In the genomic region with DNA sequence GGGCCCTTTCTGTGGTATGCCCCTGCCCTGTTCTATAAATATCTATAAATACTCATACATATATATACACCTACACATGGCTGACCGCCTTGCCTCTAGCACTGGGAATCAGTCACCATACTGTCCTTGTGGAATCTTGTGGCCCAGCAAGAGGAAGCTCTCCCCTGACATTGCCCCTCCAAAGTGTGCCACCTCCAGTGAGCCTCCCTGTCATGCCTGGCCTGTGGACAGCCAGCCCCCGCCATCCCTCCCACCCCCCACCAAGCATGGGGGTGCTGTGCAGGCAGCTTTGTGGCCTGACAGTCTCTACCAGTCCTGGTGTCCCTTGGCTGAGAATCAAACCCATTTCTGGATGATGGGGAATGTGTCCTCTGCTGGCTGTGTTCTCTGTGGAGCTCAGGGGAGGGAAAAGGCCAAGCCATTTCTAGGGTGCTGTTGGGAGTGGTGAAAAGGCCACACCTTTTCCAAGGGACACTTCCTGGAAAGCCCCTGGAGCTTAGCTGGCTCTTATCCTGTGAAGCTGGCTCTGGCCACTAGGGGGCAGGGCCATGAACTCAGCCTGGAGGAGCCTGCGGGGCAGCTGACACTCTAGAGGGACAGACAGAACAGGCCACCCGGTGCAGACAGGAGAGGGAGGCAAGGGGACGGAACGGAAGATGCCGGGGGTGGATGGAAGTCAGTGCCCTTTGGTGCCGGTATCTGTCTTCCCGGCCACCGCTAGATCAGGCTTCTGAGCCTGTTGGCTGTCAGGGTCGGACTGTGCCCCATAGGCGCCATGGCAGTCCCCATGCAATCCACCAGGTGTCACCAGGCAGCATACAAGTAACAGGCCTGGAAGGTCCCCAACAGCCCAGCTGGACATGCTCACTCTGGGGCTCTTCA, we compare ENCODE assay signal across 8 cellular contexts.
DNase-seq lines count a peak whose midpoint lies in the region; ATAC-seq and TF ChIP-seq lines count a peak whose summit lies in the region.
"Not testable (repeated sequence)": the region's sequence is repeated elsewhere in the genome, so short reads cannot be mapped to it uniquely, and the experiment has no call there.

No MANE protein-coding gene starts in this region.

- POLR2A ChIA-PET in naive thymus-derived CD8-positive, alpha-beta T cell (lab: Charles Lee): not testable (repeated sequence)

- H3K27ac Mint-ChIP-seq in glutamatergic neuron (ENCODE audit: unreplicated experiment): peak overlapping the region; percentile 87
- peak overlapping the region in 4 of 10 donors; percentile 7 to 86 (median 28) for H3K27ac Mint-ChIP-seq in naive thymus-derived CD8-positive, alpha-beta T cell

- H3K4me1 Mint-ChIP-seq in glutamatergic neuron (ENCODE audit: low read depth, unreplicated experiment): peaks cover 17% of the 10 kb centered on the region
- not testable (repeated sequence) for H3K4me1 Mint-ChIP-seq in naive thymus-derived CD8-positive, alpha-beta T cell

- DNase-seq in NCI-H510A (lab: John Stamatoyannopoulos, UW) (peak; percentile 24), amygdala (lab: John Stamatoyannopoulos, UW) (peak in 48 of 56 donors; percentile 10 to 82 (median 56)), glutamatergic neuron (peak; percentile 85)
- DNase-seq in naive thymus-derived CD8-positive, alpha-beta T cell: peak; percentile 49 to 84 (median 63)
- peak; percentile 59 for DNase-seq in stimulated activated CD8-positive, alpha-beta memory T cell treated with anti-CD3 and anti-CD28 coated beads, Interleukin-12 subunit alpha, Interleukin-12 subunit beta, amount 100 ng/mL, for 4 hours (ENCODE audit: low read depth)

- not testable (repeated sequence) for H3K36me3 Mint-ChIP-seq in glutamatergic neuron (ENCODE audit: unreplicated experiment); naive thymus-derived CD8-positive, alpha-beta T cell

- H3K27me3 Mint-ChIP-seq in glutamatergic neuron (ENCODE audit: unreplicated experiment); naive thymus-derived CD8-positive, alpha-beta T cell: not testable (repeated sequence)

- H3K27ac ChIP-seq in C4-2B: peak overlapping the region; percentile 32; the same call in 1 of the 2 replicates
- H3K27ac ChIP-seq in VCaP: peak overlapping the region; percentile 49; the same call in 1 of the 2 replicates

- ATAC-seq in HG02981 (IDR thresholded peaks at IDR 0.05; ENCODE audit: unreplicated experiment): peak; percentile 40
- ATAC-seq in naive thymus-derived CD8-positive, alpha-beta T cell: peak; percentile 80 to 89

- peak; percentile 83 for TF ChIP-seq CTCF in C4-2B (conservative IDR thresholded peaks at IDR 0.05)
- TF ChIP-seq CTCF in VCaP (conservative IDR thresholded peaks at IDR 0.05): peak; percentile 97
- TF ChIP-seq CTCF in glutamatergic neuron (IDR thresholded peaks at IDR 0.05; ENCODE audit: partially characterized antibody, unreplicated experiment): peak; percentile 89

- not testable (repeated sequence) for H3K9me3 Mint-ChIP-seq in glutamatergic neuron (ENCODE audit: unreplicated experiment); naive thymus-derived CD8-positive, alpha-beta T cell

- H3K4me3 Mint-ChIP-seq in glutamatergic neuron (ENCODE audit: unreplicated experiment): peak overlapping the region; percentile 82
- H3K4me3 Mint-ChIP-seq in naive thymus-derived CD8-positive, alpha-beta T cell: peak overlapping the region; percentile 80 to 95 (median 88)

Comparison
In these comparisons a context has a peak if more than half of its experiments do, and no peak if none do; other contexts are left out.
1. Peak in every context shown above with its lines: DNase-seq, ATAC-seq and H3K27ac ChIP-seq.
2. DNase-seq: peak in every context shown above with its lines; median percentile 85 in glutamatergic neuron; 63 in naive thymus-derived CD8-positive, alpha-beta T cell; 59 in stimulated activated CD8-positive, alpha-beta memory T cell treated with anti-CD3 and anti-CD28 coated beads, Interleukin-12 subunit alpha, Interleukin-12 subunit beta, amount 100 ng/mL, for 4 hours; 56 in amygdala; 24 in NCI-H510A.